Comparison of ENCODE assay signal across 13 cellular contexts in genomic region chr12:120196363-120196762, GRCh38. TPM values are rescaled to one million over a fixed set of nuclear protein-coding genes. Genes with fewer than 3 reads are reported as not detected.
A peak's percentile ranks its signal among the peaks of the same experiment; 100 is the strongest.
DNase-seq lines count a peak whose midpoint lies in the region; ATAC-seq and TF ChIP-seq lines count a peak whose summit lies in the region.
"Had no signal": no experiment of that assay in that cellular context is flagged by ENCODE, and none has a peak within 500 bp of the region (broad histone marks: within the 10 kb centered on the region; RNA-seq: fewer than 3 reads in every experiment).

No MANE protein-coding gene starts in this region.

- no peak overlapping the region for H2AFZ ChIP-seq in mesenchymal stem cell (ENCODE audit: low read depth, low read length)

- no peak overlapping the region for H3K4me3 ChIP-seq in CD4-positive, CD25-positive, alpha-beta regulatory T cell (ENCODE audit: low read depth, low read length)
- H3K4me3 ChIP-seq in HFF-Myc (replicated peaks; ENCODE audit: low read depth, low read length): peak overlapping the region; percentile 96
- no peak overlapping the region for H3K4me3 ChIP-seq in mesenchymal stem cell (ENCODE audit: insufficient read depth in 1 of 2, low read depth in 1 of 2, low read length in 2 of 2)
- H3K4me3 ChIP-seq: mucosa of descending colon, upper lobe of right lung had no signal

- no peak overlapping the region for H3K4me2 ChIP-seq in mesenchymal stem cell (ENCODE audit: low read length, poor library complexity, severe bottlenecking)

- no peak overlapping the region for H2BK120ac ChIP-seq in mesenchymal stem cell (ENCODE audit: low read depth, low read length)

- no peak overlapping the region for H2AK5ac ChIP-seq in mesenchymal stem cell (ENCODE audit: low read length, severe bottlenecking)

- H2BK15ac ChIP-seq in mesenchymal stem cell (ENCODE audit: low read depth, poor library complexity, severe bottlenecking): no peak overlapping the region

- H3K9me3 Mint-ChIP-seq in CD4-positive, CD25-positive, alpha-beta regulatory T cell: peaks cover 0 to 1% (median 0%) of the 10 kb centered on the region in 7 donors
- H3K9me3 Mint-ChIP-seq in activated CD8-positive, alpha-beta T cell treated with anti-CD3 and anti-CD28 coated beads, Interleukin-2, amount 10 ng/mL, durations not matched to agents 7 days and 5 days (ENCODE audit: insufficient read depth): no peaks in the 10 kb centered on the region
- H3K9me3 Mint-ChIP-seq: activated B cell treated with CpG ODN at 0.5 μM for 24 hours had no signal

- no peak overlapping the region for H4K91ac ChIP-seq in mesenchymal stem cell (ENCODE audit: low read length)

- no peak overlapping the region for H3K14ac ChIP-seq in mesenchymal stem cell (ENCODE audit: low read length in 2 of 2)

- peak overlapping the region; percentile 99 for H3K9ac ChIP-seq in mesenchymal stem cell (ENCODE audit: low read length)

- no peak overlapping the region for H2BK12ac ChIP-seq in mesenchymal stem cell (ENCODE audit: low read length in 2 of 2)

- peaks cover 50% of the 10 kb centered on the region for H3K4me1 ChIP-seq in CD4-positive, CD25-positive, alpha-beta regulatory T cell (ENCODE audit: control insufficient read depth, insufficient read depth, low read length, poor library complexity, severe bottlenecking)
- peaks cover 29% of the 10 kb centered on the region for H3K4me1 ChIP-seq in mesenchymal stem cell (ENCODE audit: control insufficient read depth, insufficient read depth, low read depth, low read length)

- no peak overlapping the region for H3K23ac ChIP-seq in mesenchymal stem cell (ENCODE audit: low read length in 2 of 2)

- peaks cover 39% of the 10 kb centered on the region for H3K36me3 ChIP-seq in CD4-positive, CD25-positive, alpha-beta regulatory T cell (ENCODE audit: control insufficient read depth, insufficient read depth, low read length)
- peaks cover 32 to 50% of the 10 kb centered on the region in 2 experiments for H3K36me3 ChIP-seq in mesenchymal stem cell (ENCODE audit: control insufficient read depth in 1 of 2, insufficient read depth in 2 of 2, low read depth in 1 of 2, low read length in 2 of 2)

- H3K4me1 Mint-ChIP-seq in CD4-positive, CD25-positive, alpha-beta regulatory T cell: peaks cover 21 to 61% (median 35%) of the 10 kb centered on the region in 4 donors
- H3K4me1 Mint-ChIP-seq in activated CD8-positive, alpha-beta T cell treated with anti-CD3 and anti-CD28 coated beads, Interleukin-2, amount 10 ng/mL, durations not matched to agents 7 days and 5 days (ENCODE audit: low read depth): peaks cover 57% of the 10 kb centered on the region

- H3K36me3 Mint-ChIP-seq in CD4-positive, CD25-positive, alpha-beta regulatory T cell: peaks cover 9% of the 10 kb centered on the region
- peaks cover 67% of the 10 kb centered on the region for H3K36me3 Mint-ChIP-seq in activated CD8-positive, alpha-beta T cell treated with anti-CD3 and anti-CD28 coated beads, Interleukin-2, amount 10 ng/mL, durations not matched to agents 7 days and 5 days (ENCODE audit: low read depth)

- no peaks in the 10 kb centered on the region for H3K9me3 ChIP-seq in CD4-positive, CD25-positive, alpha-beta regulatory T cell (ENCODE audit: control insufficient read depth in 2 of 2, low read length in 2 of 2)
- H3K9me3 ChIP-seq in mesenchymal stem cell (ENCODE audit: control insufficient read depth, low read length): no peaks in the 10 kb centered on the region
- H3K9me3 ChIP-seq: mucosa of descending colon, upper lobe of right lung had no signal

- no peak overlapping the region for H3K4ac ChIP-seq in mesenchymal stem cell (ENCODE audit: low read depth in 1 of 2, low read length in 2 of 2)

- H3K18ac ChIP-seq in mesenchymal stem cell (ENCODE audit: low read depth in 1 of 2, low read length in 2 of 2): no peak overlapping the region

- H3K79me1 ChIP-seq in mesenchymal stem cell (replicated peaks; ENCODE audit: low read length, poor library complexity, severe bottlenecking): no peaks in the 10 kb centered on the region

- peak overlapping the region in 2 of 4 donors; percentile 35 to 94 for H3K4me3 Mint-ChIP-seq in CD4-positive, CD25-positive, alpha-beta regulatory T cell
- peak overlapping the region; percentile 89 for H3K4me3 Mint-ChIP-seq in activated CD8-positive, alpha-beta T cell treated with anti-CD3 and anti-CD28 coated beads, Interleukin-2, amount 10 ng/mL, durations not matched to agents 7 days and 5 days

- no peaks in the 10 kb centered on the region for H3K27me3 Mint-ChIP-seq in CD4-positive, CD25-positive, alpha-beta regulatory T cell
- H3K27me3 Mint-ChIP-seq in activated CD8-positive, alpha-beta T cell treated with anti-CD3 and anti-CD28 coated beads, Interleukin-2, amount 10 ng/mL, durations not matched to agents 7 days and 5 days (ENCODE audit: low read depth): no peaks in the 10 kb centered on the region
- H3K27me3 Mint-ChIP-seq: activated B cell treated with CpG ODN at 0.5 μM for 24 hours had no signal

- no peak overlapping the region for H2BK5ac ChIP-seq in mesenchymal stem cell (ENCODE audit: low read depth, low read length, poor library complexity, severe bottlenecking)

- WGBS in mesenchymal stem cell: 80% methylated on average over 1 of the region's 1 CpG

- no peak for DNase-seq in CD4-positive, CD25-positive, alpha-beta regulatory T cell
- DNase-seq in HFF-Myc (ENCODE audit: extremely low read depth, low read depth) (no peak), mesenchymal stem cell (peak; percentile 6), GM19240 (ENCODE audit: insufficient read length, low spot score) (no peak), cerebellum (ENCODE audit: low spot score) (no peak), NCI-H2107 treated with DMSO at 0.1 percent for 48 hours (lab: John Stamatoyannopoulos, UW; ENCODE audit: unreplicated experiment) (no peak)
- no peak for DNase-seq in activated CD8-positive, alpha-beta T cell treated with anti-CD3 and anti-CD28 coated beads, Interleukin-2, amount 10 ng/mL, durations not matched to agents 7 days and 5 days
- DNase-seq: activated B cell treated with CpG ODN at 0.5 μM for 24 hours, DMS79, retina, upper lobe of right lung had no signal

- no peaks in the 10 kb centered on the region for H3K27me3 ChIP-seq in CD4-positive, CD25-positive, alpha-beta regulatory T cell (ENCODE audit: control insufficient read depth, insufficient read depth, low read length)
- H3K27me3 ChIP-seq in mesenchymal stem cell (ENCODE audit: control insufficient read depth in 1 of 2, insufficient read depth in 1 of 2, low read length in 2 of 2): no peaks in the 10 kb centered on the region
- H3K27me3 ChIP-seq: upper lobe of right lung had no signal

- H3K27ac Mint-ChIP-seq in CD4-positive, CD25-positive, alpha-beta regulatory T cell: peak overlapping the region in 2 of 3 donors; percentile 20 to 67
- H3K27ac Mint-ChIP-seq in activated CD8-positive, alpha-beta T cell treated with anti-CD3 and anti-CD28 coated beads, Interleukin-2, amount 10 ng/mL, durations not matched to agents 7 days and 5 days: no peak overlapping the region

- TF ChIP-seq CTCF in HFF-Myc (IDR thresholded peaks at IDR 0.05; ENCODE audit: low read depth, low read length, missing control alignments): no peak

- no peak overlapping the region for H3K27ac ChIP-seq in CD4-positive, CD25-positive, alpha-beta regulatory T cell (ENCODE audit: insufficient read depth, low read length, poor library complexity, severe bottlenecking)
- H3K27ac ChIP-seq in mesenchymal stem cell (ENCODE audit: low read length, poor library complexity, severe bottlenecking): no peak overlapping the region

- POLR2A ChIA-PET in activated CD8-positive, alpha-beta T cell treated with anti-CD3 and anti-CD28 coated beads, Interleukin-2, amount 10 ng/mL, durations not matched to agents 7 days and 5 days (lab: Charles Lee): interaction anchor here (0.6 to 7.5 kb wide), 4 partner anchors 23 to 96 kb away, joined by 3 to 82 read pairs (median 10); partner anchors contain the start of genes RAB35, RNU4-1 and RNU4-2

- ATAC-seq in CD4-positive, CD25-positive, alpha-beta regulatory T cell (ENCODE audit: low read depth in 2 of 2): no peak
- ATAC-seq in activated CD8-positive, alpha-beta T cell treated with anti-CD3 and anti-CD28 coated beads, Interleukin-2, amount 10 ng/mL, durations not matched to agents 7 days and 5 days: no peak
- ATAC-seq in GM19395 (IDR thresholded peaks at IDR 0.05; ENCODE audit: unreplicated experiment): no peak
- ATAC-seq: mucosa of descending colon, upper lobe of right lung had no signal

- CTCF ChIA-PET in activated CD8-positive, alpha-beta T cell treated with anti-CD3 and anti-CD28 coated beads, Interleukin-2, amount 10 ng/mL, durations not matched to agents 7 days and 5 days (lab: Charles Lee): interaction anchor here (1.0 to 1.5 kb wide), 4 partner anchors 32 to 106 kb away, joined by 3 to 4 read pairs (median 4); partner anchors contain the start of genes PXN and SIRT4

- no peak overlapping the region for H4K8ac ChIP-seq in mesenchymal stem cell (ENCODE audit: low read length)

RNA-seq across cellular contexts. Expression of gene GCN1, which starts 1.8 kb away (rescaled TPM):
- total RNA-seq in CD4-positive, CD25-positive, alpha-beta regulatory T cell: 115 TPM
- polyA plus RNA-seq in CD4-positive, CD25-positive, alpha-beta regulatory T cell: 10 to 100 TPM; 17.0 to 27.5 (median 20.9) TPM
- 100 to 1,000 TPM; 109 to 112 TPM for total RNA-seq in activated CD8-positive, alpha-beta T cell treated with anti-CD3 and anti-CD28 coated beads, Interleukin-2, amount 10 ng/mL, durations not matched to agents 7 days and 5 days
- 19.7 TPM for polyA plus RNA-seq in mesenchymal stem cell (2013, experiment 1 of 2)
- 17.3 TPM for polyA plus RNA-seq in mesenchymal stem cell (2013, experiment 2 of 2)
- total RNA-seq in cerebellum: 73.6 TPM

RNA-seq across cellular contexts. Expression of gene RPLP0, which starts 4.5 kb away (rescaled TPM):
- 1,127 TPM for total RNA-seq in CD4-positive, CD25-positive, alpha-beta regulatory T cell
- polyA plus RNA-seq in CD4-positive, CD25-positive, alpha-beta regulatory T cell: 1,000 to 10,000 TPM in 3 of 4 donors, 100 to 1,000 TPM in 1; 998 to 1,871 (median 1,438) TPM
- total RNA-seq in activated CD8-positive, alpha-beta T cell treated with anti-CD3 and anti-CD28 coated beads, Interleukin-2, amount 10 ng/mL, durations not matched to agents 7 days and 5 days: 1,000 to 10,000 TPM; 2,051 to 2,121 TPM
- 3,349 TPM for polyA plus RNA-seq in mesenchymal stem cell (2013, experiment 1 of 2)
- polyA plus RNA-seq in mesenchymal stem cell (2013, experiment 2 of 2): 3,313 TPM
- total RNA-seq in cerebellum: 1,131 TPM
